In genomic region chr17:13879961-13880466, GRCh38 we compare ENCODE assay signal across 34 cellular contexts.
"Had no signal": no experiment of that assay in that cellular context is flagged by ENCODE, and none has a peak within 500 bp of the region (broad histone marks: within the 10 kb centered on the region; RNA-seq: fewer than 3 reads in every experiment).

No MANE protein-coding gene starts in this region.

- H3K27me3 ChIP-seq: MG63 had no signal

- H3K36me3 ChIP-seq: MG63 had no signal

- DNase-seq: Kasumi-1, KBM-7, KG1, MG63, MM.1S, MV-4-11, NCI-H1048, NCI-H1092, NCI-H1092 treated with DMSO at 0.1 percent for 48 hours, NCI-H1105, NCI-H1105 treated with DMSO at 0.1 percent for 48 hours, NCI-H1417, NCI-H1417 treated with DMSO at 0.1 percent for 48 hours, NCI-H1436, NCI-H1436 treated with DMSO at 0.1 percent for 48 hours, NCI-H146, NCI-H1694, NCI-H1694 treated with DMSO at 0.1 percent for 48 hours, NCI-H187, NCI-H187 treated with DMSO at 0.1 percent for 48 hours, NCI-H1930, NCI-H2029, NCI-H2029 treated with DMSO at 0.1 percent for 48 hours, NCI-H2081, NCI-H2081 treated with DMSO at 0.1 percent for 48 hours, NCI-H2107, NCI-H2171, NCI-H2171 treated with DMSO at 0.1 percent for 48 hours, NCI-H2227 treated with DMSO at 0.1 percent for 48 hours, NCI-H226, NCI-H345, NCI-H446, NCI-H446 treated with DMSO at 0.1 percent for 48 hours had no signal

- H3K27ac ChIP-seq: KMS-11 had no signal

- H3K4me3 ChIP-seq: MG63 had no signal

- H3K9me3 ChIP-seq: MG63 had no signal
